In genomic region chr10:43402176-43402575, GRCh38 we compare ENCODE assay signal across 1 cellular context.
TF ChIP-seq lines count a peak whose summit lies in the region.

No MANE protein-coding gene starts in this region.

TF ChIP-seq in GM23338, 12 proteins besides CTCF, POLR2A, EP300 and RAD21:
- TF ChIP-seq ETS1 (IDR thresholded peaks at IDR 0.05) (no peak), ZNF331 (CRISPR knock-in tag; IDR thresholded peaks at IDR 0.05; ENCODE audit: low read depth) (no peak), JUNB (IDR thresholded peaks at IDR 0.05; ENCODE audit: unreplicated experiment) (no peak), NANOG (IDR thresholded peaks at IDR 0.05; ENCODE audit: borderline replicate concordance) (no peak), STAT1 (IDR thresholded peaks at IDR 0.05; ENCODE audit: unreplicated experiment) (no peak), POLR2AphosphoS5 (IDR thresholded peaks at IDR 0.05; ENCODE audit: low read depth) (no peak), ZNF462 (CRISPR knock-in tag; IDR thresholded peaks at IDR 0.05) (no peak), EZH2 (IDR thresholded peaks at IDR 0.05; ENCODE audit: low read depth, unreplicated experiment) (no peak), EZH2phosphoT487 (IDR thresholded peaks at IDR 0.05; ENCODE audit: unreplicated experiment) (no peak), ZNF114 (CRISPR knock-in tag; IDR thresholded peaks at IDR 0.05) (no peak), CREB1 (CRISPR knock-in tag; IDR thresholded peaks at IDR 0.05; ENCODE audit: low read depth) (no peak)
- TF ChIP-seq, protein P1, sequence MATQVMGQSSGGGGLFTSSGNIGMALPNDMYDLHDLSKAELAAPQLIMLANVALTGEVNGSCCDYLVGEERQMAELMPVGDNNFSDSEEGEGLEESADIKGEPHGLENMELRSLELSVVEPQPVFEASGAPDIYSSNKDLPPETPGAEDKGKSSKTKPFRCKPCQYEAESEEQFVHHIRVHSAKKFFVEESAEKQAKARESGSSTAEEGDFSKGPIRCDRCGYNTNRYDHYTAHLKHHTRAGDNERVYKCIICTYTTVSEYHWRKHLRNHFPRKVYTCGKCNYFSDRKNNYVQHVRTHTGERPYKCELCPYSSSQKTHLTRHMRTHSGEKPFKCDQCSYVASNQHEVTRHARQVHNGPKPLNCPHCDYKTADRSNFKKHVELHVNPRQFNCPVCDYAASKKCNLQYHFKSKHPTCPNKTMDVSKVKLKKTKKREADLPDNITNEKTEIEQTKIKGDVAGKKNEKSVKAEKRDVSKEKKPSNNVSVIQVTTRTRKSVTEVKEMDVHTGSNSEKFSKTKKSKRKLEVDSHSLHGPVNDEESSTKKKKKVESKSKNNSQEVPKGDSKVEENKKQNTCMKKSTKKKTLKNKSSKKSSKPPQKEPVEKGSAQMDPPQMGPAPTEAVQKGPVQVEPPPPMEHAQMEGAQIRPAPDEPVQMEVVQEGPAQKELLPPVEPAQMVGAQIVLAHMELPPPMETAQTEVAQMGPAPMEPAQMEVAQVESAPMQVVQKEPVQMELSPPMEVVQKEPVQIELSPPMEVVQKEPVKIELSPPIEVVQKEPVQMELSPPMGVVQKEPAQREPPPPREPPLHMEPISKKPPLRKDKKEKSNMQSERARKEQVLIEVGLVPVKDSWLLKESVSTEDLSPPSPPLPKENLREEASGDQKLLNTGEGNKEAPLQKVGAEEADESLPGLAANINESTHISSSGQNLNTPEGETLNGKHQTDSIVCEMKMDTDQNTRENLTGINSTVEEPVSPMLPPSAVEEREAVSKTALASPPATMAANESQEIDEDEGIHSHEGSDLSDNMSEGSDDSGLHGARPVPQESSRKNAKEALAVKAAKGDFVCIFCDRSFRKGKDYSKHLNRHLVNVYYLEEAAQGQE (IDR thresholded peaks at IDR 0.05; ENCODE audit: unreplicated experiment): no peak
